ENCODE assay signal across 13 cellular contexts in the genomic region with DNA sequence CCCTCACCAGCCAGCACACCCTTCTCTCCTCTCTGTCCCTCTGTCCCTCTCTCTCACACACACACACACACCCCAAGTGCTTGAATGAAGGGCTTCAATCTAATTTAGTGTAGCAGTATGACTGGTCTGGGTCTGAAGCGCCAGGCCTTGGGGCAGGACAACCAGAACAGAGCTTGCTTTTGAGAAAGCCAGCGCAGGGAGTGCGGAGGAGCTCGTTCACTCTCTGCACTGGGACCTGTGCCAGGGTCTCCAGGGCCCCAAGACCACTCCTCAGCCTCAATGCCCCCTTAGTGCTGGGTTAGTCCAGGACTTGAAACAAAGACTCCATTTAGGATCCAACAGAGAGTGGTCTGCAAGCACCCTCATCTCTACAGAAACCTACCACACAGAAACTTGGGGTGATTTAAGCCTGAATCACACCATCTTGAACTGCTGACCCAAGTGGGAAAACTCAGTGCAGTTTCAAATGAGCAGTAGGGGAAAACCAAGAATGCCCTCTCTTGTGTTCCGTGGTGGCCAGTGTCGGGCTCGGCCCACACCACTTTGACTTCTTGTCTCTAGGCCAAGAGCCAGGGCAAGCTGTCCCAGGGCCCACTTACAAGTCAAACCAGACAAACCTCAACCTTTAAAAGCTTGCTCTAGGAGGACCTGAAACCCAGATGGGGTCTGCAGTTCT.
DNase-seq lines count a peak whose midpoint lies in the region; ATAC-seq and TF ChIP-seq lines count a peak whose summit lies in the region.
"Had no signal": no experiment of that assay in that cellular context is flagged by ENCODE, and none has a peak within 500 bp of the region (broad histone marks: within the 10 kb centered on the region; RNA-seq: fewer than 3 reads in every experiment).

No MANE protein-coding gene starts in this region.

- peaks cover 68% of the 10 kb centered on the region for H3K4me1 ChIP-seq in parathyroid adenoma
- no peaks in the 10 kb centered on the region for H3K4me1 ChIP-seq in prostate gland (replicated peaks)

- H3K9me3 Mint-ChIP-seq in dendritic cell treated with granulocyte-macrophage colony-stimulating factor and Interleukin-4, amounts not matched to agents 40 ng/mL and 50 ng/mL, for 4 days: no peaks in the 10 kb centered on the region

- no peak for DNase-seq in left ventricle myocardium superior
- no peak for DNase-seq in cardiac septum (ENCODE audit: low spot score)
- DNase-seq in NCI-H2227 (lab: John Stamatoyannopoulos, UW; ENCODE audit: unreplicated experiment): no peak
- no peak for DNase-seq in T-helper 9 cell
- DNase-seq in prostate gland (ENCODE audit: low spot score): no peak
- DNase-seq: activated CD4-positive, CD25-positive, alpha-beta regulatory T cell; left colon; NCI-H1417; NCI-H69 had no signal

- H3K27me3 Mint-ChIP-seq in dendritic cell treated with granulocyte-macrophage colony-stimulating factor and Interleukin-4, amounts not matched to agents 40 ng/mL and 50 ng/mL, for 4 days: no peaks in the 10 kb centered on the region

- no peak overlapping the region for H3K4me3 ChIP-seq in parathyroid adenoma (ENCODE audit: low read depth, low read length)
- no peak overlapping the region for H3K4me3 ChIP-seq in prostate gland
- H3K4me3 ChIP-seq: cardiac muscle cell had no signal

- 86% methylated on average over 7 of the region's 7 CpGs for WGBS in prostate gland

- no peak overlapping the region for H3K9ac ChIP-seq in parathyroid adenoma

- H3K27ac ChIP-seq in parathyroid adenoma (peak overlapping the region; percentile 84), prostate gland (peak overlapping the region in 1 of 2 donors; percentile 41)
- H3K27ac ChIP-seq: cardiac muscle cell had no signal

- no peak for TF ChIP-seq POLR2A in prostate gland (IDR thresholded peaks at IDR 0.05)

- peaks cover 15% of the 10 kb centered on the region for H3K36me3 Mint-ChIP-seq in dendritic cell treated with granulocyte-macrophage colony-stimulating factor and Interleukin-4, amounts not matched to agents 40 ng/mL and 50 ng/mL, for 4 days (ENCODE audit: low read depth)

- H2AFZ ChIP-seq in parathyroid adenoma: no peak overlapping the region

- H3K27me3 ChIP-seq in parathyroid adenoma (ENCODE audit: control insufficient read depth, insufficient read depth, low read length): no peaks in the 10 kb centered on the region
- no peaks in the 10 kb centered on the region for H3K27me3 ChIP-seq in prostate gland (replicated peaks; ENCODE audit: insufficient read depth)
- H3K27me3 ChIP-seq: cardiac muscle cell had no signal

- H3K36me3 ChIP-seq in parathyroid adenoma (ENCODE audit: control insufficient read depth, insufficient read depth, low read length): no peaks in the 10 kb centered on the region
- no peaks in the 10 kb centered on the region for H3K36me3 ChIP-seq in prostate gland
- H3K36me3 ChIP-seq: cardiac muscle cell had no signal

- intact Hi-C loops in left ventricle myocardium superior (cut with micrococcal nuclease): no loop called here
- intact Hi-C loops in cardiac septum (cut with DNase I): no loop called here
- intact Hi-C loops in dendritic cell treated with granulocyte-macrophage colony-stimulating factor and Interleukin-4, amounts not matched to agents 40 ng/mL and 50 ng/mL, for 4 days (cut with micrococcal nuclease): no loop called here
- intact Hi-C loops in prostate gland (cut with DNase I): no loop called here

- ATAC-seq in left ventricle myocardium superior (peak; percentile 10), GM18909 (IDR thresholded peaks at IDR 0.05; ENCODE audit: poor library complexity, unreplicated experiment) (no peak)
- ATAC-seq: left colon had no signal

- peak overlapping the region; percentile 97 for H3K27ac Mint-ChIP-seq in dendritic cell treated with granulocyte-macrophage colony-stimulating factor and Interleukin-4, amounts not matched to agents 40 ng/mL and 50 ng/mL, for 4 days

- TF ChIP-seq CTCF in parathyroid adenoma (IDR thresholded peaks at IDR 0.05): no peak
- no peak for TF ChIP-seq CTCF in prostate gland (IDR thresholded peaks at IDR 0.05)

- H3K9me3 ChIP-seq in parathyroid adenoma (ENCODE audit: control insufficient read depth, low read length) (no peaks in the 10 kb centered on the region), prostate gland (no peaks in the 10 kb centered on the region)

- H3K4me3 Mint-ChIP-seq in dendritic cell treated with granulocyte-macrophage colony-stimulating factor and Interleukin-4, amounts not matched to agents 40 ng/mL and 50 ng/mL, for 4 days: peak overlapping the region; percentile 71

- peaks cover 26% of the 10 kb centered on the region for H3K79me2 ChIP-seq in parathyroid adenoma

- peaks cover 90% of the 10 kb centered on the region for H3K4me1 Mint-ChIP-seq in dendritic cell treated with granulocyte-macrophage colony-stimulating factor and Interleukin-4, amounts not matched to agents 40 ng/mL and 50 ng/mL, for 4 days (ENCODE audit: low read depth)

- H3K4me2 ChIP-seq in parathyroid adenoma (ENCODE audit: low read length): no peak overlapping the region
